In genomic region chr6:28105286-28105685, GRCh38 we compare ENCODE assay signal across 8 cellular contexts. TPM values are rescaled to one million over a fixed set of nuclear protein-coding genes. Genes with fewer than 3 reads are reported as not detected.
A peak's percentile ranks its signal among the peaks of the same experiment; 100 is the strongest.
DNase-seq lines count a peak whose midpoint lies in the region; ATAC-seq and TF ChIP-seq lines count a peak whose summit lies in the region.

No MANE protein-coding gene starts in this region.

- H3K9me3 ChIP-seq in DOHH2 (ENCODE audit: control insufficient read depth, insufficient read depth, low read length) (no peaks in the 10 kb centered on the region), HEK293 (ENCODE audit: control insufficient read depth, insufficient read depth, low read depth, low read length) (no peaks in the 10 kb centered on the region), RWPE2 (ENCODE audit: severe bottlenecking) (no peaks in the 10 kb centered on the region), endodermal cell (ENCODE audit: control insufficient read depth, low read length) (no peaks in the 10 kb centered on the region)

- H3K36me3 ChIP-seq in DOHH2 (ENCODE audit: control insufficient read depth, low read length) (no peaks in the 10 kb centered on the region), HEK293 (ENCODE audit: control insufficient read depth in 2 of 2, insufficient read depth in 1 of 2, low read length in 2 of 2) (no peaks in the 10 kb centered on the region), RWPE2 (ENCODE audit: low read depth) (no peaks in the 10 kb centered on the region), endodermal cell (ENCODE audit: control insufficient read depth, insufficient read depth, low read length) (no peaks in the 10 kb centered on the region)

- POLR2A ChIA-PET in HEK293 (lab: Yijun Ruan, JAX): interaction anchor here (0.6 to 1.9 kb wide), 20 partner anchors 9 to 268 kb away, joined by 3 to 23 read pairs (median 6); partner anchors contain the start of genes ZKSCAN4, ZKSCAN8, ZNF165 and ZSCAN16
- POLR2A ChIA-PET in naive thymus-derived CD8-positive, alpha-beta T cell (lab: Charles Lee): interaction anchor here (0.6 to 2.3 kb wide), 16 partner anchors 13 to 278 kb away, joined by 3 to 19 read pairs (median 4); partner anchors contain the start of genes ZKSCAN4, ZKSCAN8, ZNF165 and ZSCAN16

- WGBS in endodermal cell (ENCODE audit: insufficient coverage in 1 of 2, insufficient read length in 1 of 2), 2 experiments: 45 to 47% methylated on average over 3 to 4 of the region's 4 CpGs

- H3K27me3 Mint-ChIP-seq in endodermal cell (ENCODE audit: insufficient read depth): peaks cover 59% of the 10 kb centered on the region
- H3K27me3 Mint-ChIP-seq in naive thymus-derived CD8-positive, alpha-beta T cell: peaks cover 0 to 14% (median 2%) of the 10 kb centered on the region in 5 donors

- H3K4me2 ChIP-seq in DOHH2 (ENCODE audit: low read length): peak overlapping the region; percentile 90

- CTCF ChIA-PET in HEK293 (lab: Yijun Ruan, JAX): interaction anchor here (0.6 to 2.2 kb wide), 14 partner anchors 11 to 1870 kb away, joined by 3 to 6 read pairs (median 3); partner anchors contain the start of gene ZSCAN16

- H3K79me2 ChIP-seq in DOHH2 (ENCODE audit: control insufficient read depth, low read length): no peaks in the 10 kb centered on the region

- peaks cover 5% of the 10 kb centered on the region for H3K4me1 Mint-ChIP-seq in endodermal cell
- peaks cover 5 to 13% (median 9%) of the 10 kb centered on the region in 4 donors for H3K4me1 Mint-ChIP-seq in naive thymus-derived CD8-positive, alpha-beta T cell

- no peak overlapping the region for H3K9ac ChIP-seq in endodermal cell (ENCODE audit: extremely low read depth, low read length, poor library complexity, severe bottlenecking)

- peaks cover 5% of the 10 kb centered on the region; the same call in 1 of the 2 replicates for H3F3A ChIP-seq in DOHH2 (ENCODE audit: control insufficient read depth, insufficient read depth)

- TF ChIP-seq CTCF in DOHH2 (IDR thresholded peaks at IDR 0.05; ENCODE audit: low read depth, low read length, poor library complexity, severe bottlenecking) (no peak), HEK293 (tag by site-specific recombination; IDR thresholded peaks at IDR 0.05) (no peak), RWPE2 (IDR thresholded peaks at IDR 0.05; ENCODE audit: poor library complexity, severe bottlenecking) (no peak), endodermal cell (conservative IDR thresholded peaks at IDR 0.05) (no peak)

- no peaks in the 10 kb centered on the region for H4K20me1 ChIP-seq in DOHH2 (ENCODE audit: control insufficient read depth, insufficient read depth, low read depth, low read length)

- H3K27me3 ChIP-seq in DOHH2 (ENCODE audit: control insufficient read depth, low read length): no peaks in the 10 kb centered on the region
- no peaks in the 10 kb centered on the region for H3K27me3 ChIP-seq in RWPE2 (ENCODE audit: insufficient read depth, poor library complexity, severe bottlenecking)
- peaks cover 53% of the 10 kb centered on the region for H3K27me3 ChIP-seq in endodermal cell (ENCODE audit: control insufficient read depth, insufficient read depth, low read length, poor library complexity, severe bottlenecking)

- peak overlapping the region; percentile 76 for H3K4me3 Mint-ChIP-seq in endodermal cell
- H3K4me3 Mint-ChIP-seq in naive thymus-derived CD8-positive, alpha-beta T cell: peak overlapping the region; percentile 89 to 95 (median 92)

- peaks cover 6% of the 10 kb centered on the region for H3K9me3 Mint-ChIP-seq in endodermal cell
- peaks cover 0 to 9% (median 0%) of the 10 kb centered on the region in 9 donors for H3K9me3 Mint-ChIP-seq in naive thymus-derived CD8-positive, alpha-beta T cell

- peak overlapping the region; percentile 52 for H3K27ac ChIP-seq in DOHH2 (ENCODE audit: low read depth, low read length)
- peak overlapping the region; percentile 78; the same call in 1 of the 2 replicates for H3K27ac ChIP-seq in HEK293 (ENCODE audit: extremely low read depth, low read depth, low read length)
- peak overlapping the region; percentile 27 for H3K27ac ChIP-seq in RWPE2 (ENCODE audit: poor library complexity, severe bottlenecking)
- no peak overlapping the region for H3K27ac ChIP-seq in endodermal cell (ENCODE audit: low read depth, low read length)

- no peak overlapping the region for H3K27ac Mint-ChIP-seq in endodermal cell
- peak overlapping the region; percentile 87 to 98 (median 97) for H3K27ac Mint-ChIP-seq in naive thymus-derived CD8-positive, alpha-beta T cell

- H3K9me2 ChIP-seq in DOHH2 (replicated peaks; ENCODE audit: control insufficient read depth, low read length): no peaks in the 10 kb centered on the region

- ATAC-seq in RWPE2 (ENCODE audit: low read depth) (no peak; the same call in 2 of the 3 replicates), HG03520 (IDR thresholded peaks at IDR 0.05; ENCODE audit: unreplicated experiment) (no peak), HG03460 (IDR thresholded peaks at IDR 0.05; ENCODE audit: unreplicated experiment) (no peak)
- no peak for ATAC-seq in naive thymus-derived CD8-positive, alpha-beta T cell

- no peaks in the 10 kb centered on the region for H3K36me3 Mint-ChIP-seq in endodermal cell (ENCODE audit: low read depth)
- H3K36me3 Mint-ChIP-seq in naive thymus-derived CD8-positive, alpha-beta T cell: peaks cover 0 to 4% (median 0%) of the 10 kb centered on the region in 3 donors

- DNase-seq in RWPE2 (ENCODE audit: low spot score) (no peak), endodermal cell (no peak), NCI-H187 (lab: John Stamatoyannopoulos, UW) (no peak)
- no peak for DNase-seq in naive thymus-derived CD8-positive, alpha-beta T cell

- H3K4me1 ChIP-seq in DOHH2 (ENCODE audit: control insufficient read depth, low read length) (peaks cover 27% of the 10 kb centered on the region), HEK293 (ENCODE audit: control insufficient read depth, insufficient read depth, low read length) (no peaks in the 10 kb centered on the region), RWPE2 (ENCODE audit: insufficient read depth, poor library complexity, severe bottlenecking) (no peaks in the 10 kb centered on the region), endodermal cell (ENCODE audit: control insufficient read depth, insufficient read depth, low read length) (peaks cover 4% of the 10 kb centered on the region)

- H3K4me3 ChIP-seq in DOHH2 (ENCODE audit: low read length) (peak overlapping the region; percentile 86), HEK293 (ENCODE audit: low read depth, low read length) (peak overlapping the region; percentile 62), RWPE2 (ENCODE audit: severe bottlenecking) (peak overlapping the region; percentile 66), endodermal cell (ENCODE audit: low read length) (peak overlapping the region; percentile 84)

TF ChIP-seq in HEK293, 187 proteins besides CTCF, POLR2A, EP300 and RAD21:
- TF ChIP-seq ELK4 (IDR thresholded peaks at IDR 0.05; ENCODE audit: borderline replicate concordance, low read depth, low read length): no peak
- TF ChIP-seq ZNF704 (tag by site-specific recombination; IDR thresholded peaks at IDR 0.05): no peak
- no peak for TF ChIP-seq ZBTB8A (tag by site-specific recombination; IDR thresholded peaks at IDR 0.05)
- TF ChIP-seq ZNF580 (tag by site-specific recombination; IDR thresholded peaks at IDR 0.05): no peak
- TF ChIP-seq HOXA7 (CRISPR knock-in tag; IDR thresholded peaks at IDR 0.05; ENCODE audit: borderline replicate concordance): no peak

RNA-seq across cellular contexts. Expression of gene ZSCAN16, which starts 19.1 kb away (rescaled TPM):
- 1 to 10 TPM; 6.0 to 7.4 TPM for total RNA-seq in endodermal cell
- polyA plus RNA-seq in endodermal cell (2013, experiment 1 of 2): 6.1 TPM
- polyA plus RNA-seq in endodermal cell (2013, experiment 2 of 2): 5.2 TPM
- 10 to 100 TPM; 13.9 TPM for total RNA-seq in naive thymus-derived CD8-positive, alpha-beta T cell
- polyA plus RNA-seq in naive thymus-derived CD8-positive, alpha-beta T cell: 10 to 100 TPM in 2 of 3 donors, 1 to 10 TPM in 1; 6.0 to 13.2 (median 11.5) TPM

RNA-seq across cellular contexts. Expression of gene ZNF165, which starts 24.9 kb away (rescaled TPM):
- 1 to 10 TPM; 5.7 to 7.1 TPM for total RNA-seq in endodermal cell
- polyA plus RNA-seq in endodermal cell (2013, experiment 1 of 2): 1.7 TPM
- polyA plus RNA-seq in endodermal cell (2013, experiment 2 of 2): 1.7 TPM
- 1 to 10 TPM in 1 of 2 experiments, under 1 TPM in 1; 0.83 to 1.0 TPM for total RNA-seq in naive thymus-derived CD8-positive, alpha-beta T cell
- polyA plus RNA-seq in naive thymus-derived CD8-positive, alpha-beta T cell: 1 to 10 TPM in 1 of 3 donors, under 1 TPM in 2; 0.44 to 1.3 (median 0.90) TPM

RNA-seq across cellular contexts. Expression of gene ZKSCAN8, which starts 36.4 kb away (rescaled TPM):
- total RNA-seq in endodermal cell: 10 to 100 TPM; 29.0 to 41.6 TPM
- polyA plus RNA-seq in endodermal cell (2013, experiment 1 of 2): 35.5 TPM
- 31.8 TPM for polyA plus RNA-seq in endodermal cell (2013, experiment 2 of 2)
- total RNA-seq in naive thymus-derived CD8-positive, alpha-beta T cell: 10 to 100 TPM; 41.2 to 45.0 TPM
- 1 to 10 TPM in 2 of 3 donors, under 1 TPM in 1; 0.19 to 2.6 (median 1.1) TPM for polyA plus RNA-seq in naive thymus-derived CD8-positive, alpha-beta T cell
